Comparison of ENCODE assay signal across 1 cellular context in genomic region chrX:1300449-1300848, GRCh38.
TF ChIP-seq lines count a peak whose summit lies in the region.

No MANE protein-coding gene starts in this region.

TF ChIP-seq in H1, 55 proteins besides CTCF, POLR2A, EP300 and RAD21:
- TF ChIP-seq NANOG (IDR thresholded peaks at IDR 0.05; ENCODE audit: insufficient read depth, low read depth, low read length, poor library complexity, severe bottlenecking) (peak; percentile 79), CEBPB (IDR thresholded peaks at IDR 0.05; ENCODE audit: low read depth, low read length) (no peak), SIN3A (conservative IDR thresholded peaks at IDR 0.05 in 1 of 2, IDR thresholded peaks at IDR 0.05 in 1 of 2; ENCODE audit: low read depth in 1 of 2, low read length in 2 of 2) (no peak), ASH2L (IDR thresholded peaks at IDR 0.05; ENCODE audit: low read length) (no peak), TBP (IDR thresholded peaks at IDR 0.05; ENCODE audit: low read depth, low read length) (peak; percentile 58)
TF ChIP-seq in H1: peak in this region for 2.
